8 cellular contexts compared by ENCODE assay signal in genomic region chr18:623760-624620, GRCh38. TPM values are rescaled to one million over a fixed set of nuclear protein-coding genes. Genes with fewer than 3 reads are reported as not detected.
A peak's percentile ranks its signal among the peaks of the same experiment; 100 is the strongest.
DNase-seq lines count a peak whose midpoint lies in the region; ATAC-seq and TF ChIP-seq lines count a peak whose summit lies in the region.

No MANE protein-coding gene starts in this region.

- peak; percentile 45 to 77 (median 62) for TF ChIP-seq CTCF in gastroesophageal sphincter (IDR thresholded peaks at IDR 0.05)
- TF ChIP-seq CTCF in parathyroid adenoma (IDR thresholded peaks at IDR 0.05), result peak; percentile 52
- peak; percentile 89 for TF ChIP-seq CTCF in type B pancreatic cell (conservative IDR thresholded peaks at IDR 0.05)

- H3K4me3 Mint-ChIP-seq in type B pancreatic cell, result no peak overlapping the region

- peak; percentile 41 for ATAC-seq in gastroesophageal sphincter

- no peak overlapping the region for H2AFZ ChIP-seq in parathyroid adenoma

- DNase-seq in SIG-M5 treated with dmso at 0.1 percent for 504 hours (lab: John Stamatoyannopoulos, UW; ENCODE audit: unreplicated experiment) (peak; percentile 50), SIG-M5 (lab: John Stamatoyannopoulos, UW) (no peak), SJSA1 (ENCODE audit: low read depth in 1 of 2, low spot score in 2 of 2) (peak; percentile 41 to 80), type B pancreatic cell (ENCODE audit: extremely low spot score, unreplicated experiment) (no peak)
- DNase-seq in activated effector memory CD4-positive, alpha-beta T cell treated with Interleukin-2 at 50 U/mL for 16 hours, result peak; percentile 18

- H3K9ac ChIP-seq in parathyroid adenoma, result no peak overlapping the region

- 33 to 54% methylated on average over 9 to 11 of the region's 11 CpGs for WGBS in gastroesophageal sphincter (ENCODE audit: low coverage in 1 of 2), 2 donors

- no peaks in the 10 kb centered on the region for H3K79me2 ChIP-seq in parathyroid adenoma

- TF ChIP-seq POLR2A in gastroesophageal sphincter (IDR thresholded peaks at IDR 0.05), result no peak

- H3K4me1 Mint-ChIP-seq in type B pancreatic cell (ENCODE audit: unreplicated experiment), result peaks cover 7% of the 10 kb centered on the region

- H3K9me3 ChIP-seq in SJSA1 (replicated peaks), result no peaks in the 10 kb centered on the region
- H3K9me3 ChIP-seq in gastroesophageal sphincter, result no peaks in the 10 kb centered on the region
- H3K9me3 ChIP-seq in parathyroid adenoma (ENCODE audit: control insufficient read depth, low read length), result no peaks in the 10 kb centered on the region

- H3K4me2 ChIP-seq in parathyroid adenoma (ENCODE audit: low read length), result no peak overlapping the region

- H3K27me3 ChIP-seq in SJSA1 (replicated peaks) (peaks cover 4% of the 10 kb centered on the region), gastroesophageal sphincter (no peaks in the 10 kb centered on the region), parathyroid adenoma (ENCODE audit: control insufficient read depth, insufficient read depth, low read length) (no peaks in the 10 kb centered on the region)

- peaks cover 3% of the 10 kb centered on the region for H3K36me3 Mint-ChIP-seq in type B pancreatic cell

- TF ChIP-seq EP300 in Ishikawa (IDR thresholded peaks at IDR 0.05; ENCODE audit: borderline replicate concordance) (no peak), gastroesophageal sphincter (IDR thresholded peaks at IDR 0.05) (no peak)

- H3K27me3 Mint-ChIP-seq in type B pancreatic cell, result peaks cover 3% of the 10 kb centered on the region

- H3K4me1 ChIP-seq in SJSA1 (replicated peaks) (0 out of 2 replicates have a peak, but pooled peaks cover 2% of the 10 kb centered on the region), gastroesophageal sphincter (peaks cover 0 to 25% (median 0%) of the 10 kb centered on the region in 3 donors), parathyroid adenoma (no peaks in the 10 kb centered on the region)

- H3K4me3 ChIP-seq in SJSA1 (no peak overlapping the region), gastroesophageal sphincter (no peak overlapping the region), parathyroid adenoma (ENCODE audit: low read depth, low read length) (no peak overlapping the region)

- no peaks in the 10 kb centered on the region for H3K36me3 ChIP-seq in SJSA1
- H3K36me3 ChIP-seq in gastroesophageal sphincter, result no peaks in the 10 kb centered on the region
- H3K36me3 ChIP-seq in parathyroid adenoma (ENCODE audit: control insufficient read depth, insufficient read depth, low read length), result no peaks in the 10 kb centered on the region

- peak; percentile 63 for TF ChIP-seq RAD21 in Ishikawa (IDR thresholded peaks at IDR 0.05; ENCODE audit: low read depth)

- H3K9me3 Mint-ChIP-seq in type B pancreatic cell, result no peaks in the 10 kb centered on the region

- H3K27ac ChIP-seq in SJSA1 (no peak overlapping the region), gastroesophageal sphincter (no peak overlapping the region), parathyroid adenoma (no peak overlapping the region)

- no peak overlapping the region for H3K27ac Mint-ChIP-seq in type B pancreatic cell

TF ChIP-seq in Ishikawa, 13 proteins besides CTCF, POLR2A, EP300 and RAD21:
- TF ChIP-seq YY1 (IDR thresholded peaks at IDR 0.05; ENCODE audit: low read depth), result no peak
- no peak for TF ChIP-seq USF1 (IDR thresholded peaks at IDR 0.05)
- no peak for TF ChIP-seq REST (IDR thresholded peaks at IDR 0.05; ENCODE audit: low read depth)
- no peak for TF ChIP-seq FOXM1 (IDR thresholded peaks at IDR 0.05; ENCODE audit: borderline replicate concordance, low read depth)
- TF ChIP-seq ZBTB7A (IDR thresholded peaks at IDR 0.05; ENCODE audit: low read depth), result no peak
- no peak for TF ChIP-seq TEAD4 (IDR thresholded peaks at IDR 0.05)
- no peak for TF ChIP-seq MAX (IDR thresholded peaks at IDR 0.05)
- no peak for TF ChIP-seq CREB1 (IDR thresholded peaks at IDR 0.05; ENCODE audit: low read depth)
- no peak for TF ChIP-seq CEBPB (IDR thresholded peaks at IDR 0.05)
- TF ChIP-seq NFIC (IDR thresholded peaks at IDR 0.05), result no peak
- no peak for TF ChIP-seq TAF1 (IDR thresholded peaks at IDR 0.05; ENCODE audit: low read depth)
- TF ChIP-seq EGR1 (IDR thresholded peaks at IDR 0.05), result no peak

RNA-seq across cellular contexts. Expression of gene CLUL1, which starts 27.2 kb away (rescaled TPM):
- total RNA-seq in SJSA1 (2014; rRNA removed; shearing (Covaris generic)), result 3.0 and 3.6 TPM in 2 replicates
- total RNA-seq in gastroesophageal sphincter (1 to 10 TPM in 1 of 4 donors, not detected in 3; 1.5 TPM), type B pancreatic cell (ENCODE audit: low replicate concordance) (5.2 and 9.2 TPM in 2 replicates)

RNA-seq across cellular contexts. Expression of gene TYMS, which starts 33.5 kb away (rescaled TPM):
- 113 and 123 TPM in 2 replicates for total RNA-seq in SJSA1 (2014; rRNA removed; shearing (Covaris generic))
- 1 to 10 TPM; 1.1 to 6.1 (median 3.6) TPM for total RNA-seq in gastroesophageal sphincter
- total RNA-seq in type B pancreatic cell (ENCODE audit: low replicate concordance), result 65.3 and 143 TPM in 2 replicates

RNA-seq across cellular contexts. Expression of gene CETN1, which starts 43.8 kb away (rescaled TPM):
- not detected in 2 replicates for total RNA-seq in SJSA1 (2014; rRNA removed; shearing (Covaris generic))
- total RNA-seq in gastroesophageal sphincter (not detected), type B pancreatic cell (ENCODE audit: low replicate concordance) (not detected in 2 replicates)

Comparison
In these comparisons a context has a peak if more than half of its experiments do, and no peak if none do; other contexts are left out.
1. DNase-seq: peak in SIG-M5 treated with dmso at 0.1 percent for 504 hours (single experiment), SJSA1 (2 of 2) and activated effector memory CD4-positive, alpha-beta T cell treated with Interleukin-2 at 50 U/mL for 16 hours (single experiment); none in SIG-M5 (single experiment) and type B pancreatic cell (single experiment).
2. Peak in every context shown above with its lines, with median percentiles within 50 percentile points of each other: CTCF ChIP-seq.